In genomic region chr15:59545573-59545972, GRCh38 we compare ENCODE assay signal across 24 cellular contexts.
"Had no signal": no experiment of that assay in that cellular context is flagged by ENCODE, and none has a peak within 500 bp of the region (broad histone marks: within the 10 kb centered on the region; RNA-seq: fewer than 3 reads in every experiment).

No MANE protein-coding gene starts in this region.

- H3K4me1 ChIP-seq: esophagus muscularis mucosa, testis had no signal

- H3K27me3 ChIP-seq: testis had no signal

- H3K36me3 Mint-ChIP-seq: activated naive CD4-positive, alpha-beta T cell treated with anti-CD3 and anti-CD28 coated beads, Interleukin-2, amount 50 U/mL, for 72 hours; naive B cell; type B pancreatic cell had no signal

- H3K27me3 Mint-ChIP-seq: activated T-cell treated with anti-CD3 and anti-CD28 coated beads, Interleukin-2, amount 50 U/mL, for 24 hours; type B pancreatic cell had no signal

- FAIRE-seq: astrocyte, endothelial cell of umbilical vein, islet of Langerhans had no signal

- H3K9me3 Mint-ChIP-seq: activated naive CD4-positive, alpha-beta T cell treated with anti-CD3 and anti-CD28 coated beads, Interleukin-2, amount 50 U/mL, for 72 hours; activated T-cell treated with anti-CD3 and anti-CD28 coated beads, Interleukin-2, amount 50 U/mL, for 24 hours; activated T-helper 17 cell treated with anti-CD3 and anti-CD28 coated beads, Interleukin-2, amount 50 U/mL, for 72 hours; effector memory CD8-positive, alpha-beta T cell; naive B cell; type B pancreatic cell had no signal

- H3K36me3 ChIP-seq: esophagus muscularis mucosa, heart left ventricle had no signal

- H3K4me3 Mint-ChIP-seq: activated CD8-positive, alpha-beta T cell treated with anti-CD3 and anti-CD28 coated beads, Interleukin-2, amount 10 ng/mL, durations not matched to agents 7 days and 5 days; activated T-cell treated with anti-CD3 and anti-CD28 coated beads, Interleukin-2, amount 50 U/mL, for 24 hours; activated T-helper 17 cell treated with anti-CD3 and anti-CD28 coated beads, Interleukin-2, amount 50 U/mL, for 72 hours; effector memory CD8-positive, alpha-beta T cell; type B pancreatic cell had no signal

- DNase-seq: activated CD4-positive, alpha-beta T cell treated with anti-CD3 and anti-CD28 coated beads, Interleukin-2, amount 50 U/mL, for 1 hour; activated CD4-positive, CD25-positive, alpha-beta regulatory T cell treated with anti-CD3 and anti-CD28 coated beads, Interleukin-2, amount 50 U/mL, for 72 hours; activated CD8-positive, alpha-beta T cell treated with anti-CD3 and anti-CD28 coated beads, Interleukin-2, amount 10 ng/mL, durations not matched to agents 7 days and 5 days; activated T-cell treated with anti-CD3 and anti-CD28 coated beads, Interleukin-2, amount 50 U/mL, for 24 hours; central memory CD4-positive, alpha-beta T cell; dorsolateral prefrontal cortex; effector memory CD8-positive, alpha-beta T cell; heart left ventricle; left cardiac atrium; mesenchymal stem cell; naive B cell; occipital lobe; stimulated activated CD4-positive, alpha-beta T cell treated with anti-CD3 and anti-CD28 coated beads, Interleukin-4, amount 100 ng/mL, for 1 hour; stimulated activated naive CD4-positive, alpha-beta T cell; testis had no signal

- ATAC-seq: activated CD8-positive, alpha-beta T cell treated with anti-CD3 and anti-CD28 coated beads, Interleukin-2, amount 10 ng/mL, durations not matched to agents 7 days and 5 days; activated naive CD4-positive, alpha-beta T cell treated with anti-CD3 and anti-CD28 coated beads, Interleukin-2, amount 50 U/mL, for 72 hours; activated T-helper 17 cell treated with anti-CD3 and anti-CD28 coated beads, Interleukin-2, amount 50 U/mL, for 72 hours; effector memory CD8-positive, alpha-beta T cell; heart left ventricle; left cardiac atrium; sciatic nerve had no signal

- H3K9me3 ChIP-seq: esophagus muscularis mucosa, heart left ventricle, testis had no signal

- H3K27ac ChIP-seq: dorsolateral prefrontal cortex, esophagus muscularis mucosa, heart left ventricle, testis, VCaP had no signal

- H3K27ac Mint-ChIP-seq: activated CD8-positive, alpha-beta T cell treated with anti-CD3 and anti-CD28 coated beads, Interleukin-2, amount 10 ng/mL, durations not matched to agents 7 days and 5 days; activated naive CD4-positive, alpha-beta T cell treated with anti-CD3 and anti-CD28 coated beads, Interleukin-2, amount 50 U/mL, for 72 hours; activated T-cell treated with anti-CD3 and anti-CD28 coated beads, Interleukin-2, amount 50 U/mL, for 24 hours; activated T-helper 17 cell treated with anti-CD3 and anti-CD28 coated beads, Interleukin-2, amount 50 U/mL, for 72 hours; effector memory CD8-positive, alpha-beta T cell; naive B cell; type B pancreatic cell had no signal

- H3K4me3 ChIP-seq: dorsolateral prefrontal cortex, esophagus muscularis mucosa, heart left ventricle, testis had no signal
